ENCODE assay signal across 8 cellular contexts in the genomic region with DNA sequence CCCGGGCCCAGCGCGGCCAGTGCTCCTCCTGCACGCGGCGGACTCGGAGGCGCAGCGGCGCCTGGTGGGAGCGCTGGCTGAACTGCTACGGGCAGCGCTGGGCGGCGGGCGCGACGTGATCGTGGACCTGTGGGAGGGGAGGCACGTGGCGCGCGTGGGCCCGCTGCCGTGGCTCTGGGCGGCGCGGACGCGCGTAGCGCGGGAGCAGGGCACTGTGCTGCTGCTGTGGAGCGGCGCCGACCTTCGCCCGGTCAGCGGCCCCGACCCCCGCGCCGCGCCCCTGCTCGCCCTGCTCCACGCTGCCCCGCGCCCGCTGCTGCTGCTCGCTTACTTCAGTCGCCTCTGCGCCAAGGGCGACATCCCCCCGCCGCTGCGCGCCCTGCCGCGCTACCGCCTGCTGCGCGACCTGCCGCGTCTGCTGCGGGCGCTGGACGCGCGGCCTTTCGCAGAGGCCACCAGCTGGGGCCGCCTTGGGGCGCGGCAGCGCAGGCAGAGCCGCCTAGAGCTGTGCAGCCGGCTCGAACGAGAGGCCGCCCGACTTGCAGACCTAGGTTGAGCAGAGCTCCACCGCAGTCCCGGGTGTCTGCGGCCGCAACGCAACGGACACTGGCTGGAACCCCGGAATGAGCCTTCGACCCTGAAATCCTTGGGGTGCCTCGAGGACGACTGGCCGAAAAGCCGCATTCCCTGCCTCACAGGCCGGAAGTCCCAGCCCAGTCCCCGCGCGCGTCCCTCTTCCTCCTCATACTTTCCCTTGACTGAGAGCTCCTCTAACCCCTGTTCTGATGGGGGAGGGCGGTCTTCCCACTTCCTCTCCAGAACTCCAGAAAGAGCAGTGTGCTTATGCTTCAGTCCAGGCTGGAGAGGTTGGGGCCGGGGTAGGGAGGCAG. TPM values are rescaled to one million over a fixed set of nuclear protein-coding genes. Genes with fewer than 3 reads are reported as not detected.
A peak's percentile ranks its signal among the peaks of the same experiment; 100 is the strongest.
DNase-seq lines count a peak whose midpoint lies in the region; ATAC-seq and TF ChIP-seq lines count a peak whose summit lies in the region.

No MANE protein-coding gene starts in this region.

- H3K9me3 ChIP-seq in esophagus squamous epithelium, result no peaks in the 10 kb centered on the region
- no peaks in the 10 kb centered on the region for H3K9me3 ChIP-seq in muscle layer of colon (ENCODE audit: low read length)

- 2% methylated on average over 19 of the region's 99 CpGs; no CpG with 5 or more reads in 1 of the 2 donors for WGBS in esophagus squamous epithelium, 2 donors

- H3K4me3 Mint-ChIP-seq in activated CD8-positive, alpha-beta T cell treated with anti-CD3 and anti-CD28 coated beads for 36 hours, result peak overlapping the region; percentile 70
- H3K4me3 Mint-ChIP-seq in type B pancreatic cell, result peak overlapping the region; percentile 87

- H3K27me3 ChIP-seq in esophagus squamous epithelium, result no peaks in the 10 kb centered on the region
- no peaks in the 10 kb centered on the region for H3K27me3 ChIP-seq in muscle layer of colon (ENCODE audit: control insufficient read depth in 1 of 2, insufficient read depth in 2 of 2, low read length in 2 of 2)

- CTCF ChIA-PET in activated CD8-positive, alpha-beta T cell treated with anti-CD3 and anti-CD28 coated beads for 36 hours (lab: Charles Lee), result interaction anchor here (1.0 to 7.0 kb wide), 3 partner anchors 17 to 67 kb away, joined by 3 to 46 read pairs (median 3); partner anchors contain the start of gene CRELD1

- peaks cover 6% of the 10 kb centered on the region for H3K27me3 Mint-ChIP-seq in activated CD8-positive, alpha-beta T cell treated with anti-CD3 and anti-CD28 coated beads for 36 hours
- H3K27me3 Mint-ChIP-seq in type B pancreatic cell, result no peaks in the 10 kb centered on the region

- peak in 1 of 4 donors; percentile 15 for TF ChIP-seq POLR2A in esophagus squamous epithelium (IDR thresholded peaks at IDR 0.05)

- peak; percentile 4 to 11 for ATAC-seq in activated CD4-positive, CD25-positive, alpha-beta regulatory T cell treated with anti-CD3 and anti-CD28 coated beads, Interleukin-2, amount 50 U/mL, for 24 hours
- ATAC-seq in activated CD8-positive, alpha-beta T cell treated with anti-CD3 and anti-CD28 coated beads for 36 hours, result peak; percentile 34

- H3K4me1 ChIP-seq in esophagus squamous epithelium (peaks cover 42 to 72% (median 47%) of the 10 kb centered on the region in 3 donors), muscle layer of colon (ENCODE audit: insufficient read depth, low read length) (peaks cover 32% of the 10 kb centered on the region)

- intact Hi-C loops in activated CD8-positive, alpha-beta T cell treated with anti-CD3 and anti-CD28 coated beads for 36 hours (cut with micrococcal nuclease), result no loop called here
- intact Hi-C loops in esophagus squamous epithelium (cut with DNase I), result no loop called here

- DNase-seq in activated CD4-positive, CD25-positive, alpha-beta regulatory T cell (lab: John Stamatoyannopoulos, UW), result no peak
- DNase-seq in Kasumi-1 (lab: John Stamatoyannopoulos, UW) (peak; percentile 57 to 62), esophagus squamous epithelium (lab: John Stamatoyannopoulos, UW) (no peak), type B pancreatic cell (ENCODE audit: extremely low spot score, unreplicated experiment) (peak; percentile 81), UCSD-AML1 (lab: John Stamatoyannopoulos, UW; ENCODE audit: unreplicated experiment) (no peak)
- DNase-seq in activated CD8-positive, alpha-beta T cell treated with anti-CD3 and anti-CD28 coated beads for 36 hours, result peak; percentile 32

- peak overlapping the region; percentile 25 for H3K27ac Mint-ChIP-seq in activated CD8-positive, alpha-beta T cell treated with anti-CD3 and anti-CD28 coated beads for 36 hours
- H3K27ac Mint-ChIP-seq in type B pancreatic cell, result peak overlapping the region; percentile 83

- no peaks in the 10 kb centered on the region for H3K9me3 Mint-ChIP-seq in activated CD8-positive, alpha-beta T cell treated with anti-CD3 and anti-CD28 coated beads for 36 hours
- H3K9me3 Mint-ChIP-seq in type B pancreatic cell, result no peaks in the 10 kb centered on the region

- H3K36me3 Mint-ChIP-seq in activated CD8-positive, alpha-beta T cell treated with anti-CD3 and anti-CD28 coated beads for 36 hours (ENCODE audit: low read depth), result no peaks in the 10 kb centered on the region
- no peaks in the 10 kb centered on the region for H3K36me3 Mint-ChIP-seq in type B pancreatic cell

- peaks cover 0 to 36% (median 0%) of the 10 kb centered on the region in 3 donors for H3K36me3 ChIP-seq in esophagus squamous epithelium
- H3K36me3 ChIP-seq in muscle layer of colon (ENCODE audit: insufficient read depth, low read length), result no peaks in the 10 kb centered on the region

- peaks cover 17% of the 10 kb centered on the region for H3K4me1 Mint-ChIP-seq in activated CD8-positive, alpha-beta T cell treated with anti-CD3 and anti-CD28 coated beads for 36 hours (ENCODE audit: low read depth)
- peaks cover 11% of the 10 kb centered on the region for H3K4me1 Mint-ChIP-seq in type B pancreatic cell (ENCODE audit: unreplicated experiment)

- peak overlapping the region; percentile 71 for H3K9ac ChIP-seq in muscle layer of colon (ENCODE audit: low read length)

- peak overlapping the region; percentile 39 to 79 (median 61) for H3K4me3 ChIP-seq in esophagus squamous epithelium
- H3K4me3 ChIP-seq in muscle layer of colon (ENCODE audit: low read depth in 1 of 2, low read length in 2 of 2), result peak overlapping the region; percentile 48 to 73

- POLR2A ChIA-PET in activated CD8-positive, alpha-beta T cell treated with anti-CD3 and anti-CD28 coated beads for 36 hours (lab: Charles Lee), result interaction anchor here (0.7 to 1.4 kb wide), 7 partner anchors 10 to 123 kb away, joined by 3 to 5 read pairs (median 4); partner anchors contain the start of genes ARPC4, IL17RE and TADA3

- peak; percentile 24 for TF ChIP-seq CTCF in activated CD8-positive, alpha-beta T cell treated with anti-CD3 and anti-CD28 coated beads for 36 hours (IDR thresholded peaks at IDR 0.05)
- TF ChIP-seq CTCF in esophagus squamous epithelium (IDR thresholded peaks at IDR 0.05) (peak in 4 of 6 experiments; percentile 20 to 48 (median 27)), type B pancreatic cell (conservative IDR thresholded peaks at IDR 0.05) (peak; percentile 56)

- peak overlapping the region; percentile 86 to 97 (median 94) for H3K27ac ChIP-seq in esophagus squamous epithelium
- peak overlapping the region; percentile 75 for H3K27ac ChIP-seq in muscle layer of colon (ENCODE audit: low read depth, low read length)

RNA-seq across cellular contexts. Expression of gene IL17RC, which starts 1.4 kb away (rescaled TPM):
- under 1 TPM; 0.22 to 0.32 TPM for total RNA-seq in activated CD8-positive, alpha-beta T cell treated with anti-CD3 and anti-CD28 coated beads for 36 hours
- total RNA-seq in esophagus squamous epithelium (10 to 100 TPM; 30.6 to 48.7 (median 37.4) TPM), type B pancreatic cell (ENCODE audit: low replicate concordance) (22.6 and 30.0 TPM in 2 replicates)

RNA-seq across cellular contexts. Expression of gene IL17RE, which starts 12.8 kb away (rescaled TPM):
- 1 to 10 TPM; 1.2 to 1.7 TPM for total RNA-seq in activated CD8-positive, alpha-beta T cell treated with anti-CD3 and anti-CD28 coated beads for 36 hours
- total RNA-seq in esophagus squamous epithelium, result 10 to 100 TPM in 3 of 4 donors, 1 to 10 TPM in 1; 7.5 to 15.3 (median 12.1) TPM
- total RNA-seq in type B pancreatic cell (ENCODE audit: low replicate concordance), result 13.6 and 24.3 TPM in 2 replicates

RNA-seq across cellular contexts. Expression of gene CRELD1, which starts 18.1 kb away (rescaled TPM):
- 10 to 100 TPM in 1 of 2 experiments, 1 to 10 TPM in 1; 9.4 to 13.0 TPM for total RNA-seq in activated CD8-positive, alpha-beta T cell treated with anti-CD3 and anti-CD28 coated beads for 36 hours
- total RNA-seq in esophagus squamous epithelium (10 to 100 TPM; 10.8 to 17.0 (median 13.8) TPM), type B pancreatic cell (ENCODE audit: low replicate concordance) (40.1 and 44.3 TPM in 2 replicates)

RNA-seq across cellular contexts. Expression of gene JAGN1, which starts 25.1 kb away (rescaled TPM):
- 10 to 100 TPM; 29.7 to 30.3 TPM for total RNA-seq in activated CD8-positive, alpha-beta T cell treated with anti-CD3 and anti-CD28 coated beads for 36 hours
- total RNA-seq in esophagus squamous epithelium, result 10 to 100 TPM; 24.7 to 40.8 (median 33.3) TPM
- 35.4 and 40.4 TPM in 2 replicates for total RNA-seq in type B pancreatic cell (ENCODE audit: low replicate concordance)

RNA-seq across cellular contexts. Expression of gene CIDEC, which starts 35.4 kb away (rescaled TPM):
- total RNA-seq in activated CD8-positive, alpha-beta T cell treated with anti-CD3 and anti-CD28 coated beads for 36 hours, result not detected
- total RNA-seq in esophagus squamous epithelium, result not detected
- 0.60 and 1.6 TPM in 2 replicates for total RNA-seq in type B pancreatic cell (ENCODE audit: low replicate concordance)

Comparison
In these comparisons a context has a peak if more than half of its experiments do, and no peak if none do; other contexts are left out.
1. DNase-seq: peak in Kasumi-1 (2 of 2), activated CD8-positive, alpha-beta T cell treated with anti-CD3 and anti-CD28 coated beads for 36 hours (single experiment) and type B pancreatic cell (single experiment); none in activated CD4-positive, CD25-positive, alpha-beta regulatory T cell (0 of 4), esophagus squamous epithelium (single experiment) and UCSD-AML1 (single experiment).
2. RNA of gene IL17RC, which starts 1.4 kb away (total RNA-seq): 30.6 to 48.7 TPM in esophagus squamous epithelium and 22.6 to 30.0 TPM in type B pancreatic cell; 0.22 to 0.32 TPM in activated CD8-positive, alpha-beta T cell treated with anti-CD3 and anti-CD28 coated beads for 36 hours; every median in the first group is over 10 times any median in the second.
3. Peak in every context shown above with its lines, with median percentiles within 50 percentile points of each other: CTCF ChIP-seq.